In genomic region chr7:50621932-50622587, GRCh38 we compare ENCODE assay signal across 16 cellular contexts. TPM values are rescaled to one million over a fixed set of nuclear protein-coding genes. Genes with fewer than 3 reads are reported as not detected.
"Had no signal": no experiment of that assay in that cellular context is flagged by ENCODE, and none has a peak within 500 bp of the region (broad histone marks: within the 10 kb centered on the region; RNA-seq: fewer than 3 reads in every experiment).

No MANE protein-coding gene starts in this region.

- H3K4me1 Mint-ChIP-seq: activated B cell treated with CpG ODN at 0.5 μM for 24 hours; activated naive CD8-positive, alpha-beta T cell treated with anti-CD3 and anti-CD28 coated beads, Interleukin-2, amount 10 ng/mL, durations not matched to agents 7 days and 5 days had no signal

- H3K9me3 ChIP-seq: psoas muscle, suprapubic skin, upper lobe of left lung had no signal

- H3K4me1 ChIP-seq: suprapubic skin, upper lobe of left lung had no signal

- H3K36me3 Mint-ChIP-seq: activated naive CD8-positive, alpha-beta T cell treated with anti-CD3 and anti-CD28 coated beads, Interleukin-2, amount 10 ng/mL, durations not matched to agents 7 days and 5 days; natural killer cell treated with Interleukin-12 subunit alpha and Interleukin-12 subunit beta and Interleukin-15 and Interleukin-18, amount 100 ng/mL, for 72 hours had no signal

- H3K4me3 ChIP-seq: psoas muscle, suprapubic skin, upper lobe of left lung had no signal

- ATAC-seq: natural killer cell treated with Interleukin-12 subunit alpha and Interleukin-12 subunit beta and Interleukin-15 and Interleukin-18, amount 100 ng/mL, for 72 hours; sciatic nerve had no signal

- H3K9me3 Mint-ChIP-seq: activated B cell treated with CpG ODN at 0.5 μM for 24 hours; activated naive CD8-positive, alpha-beta T cell treated with anti-CD3 and anti-CD28 coated beads, Interleukin-2, amount 10 ng/mL, durations not matched to agents 7 days and 5 days; natural killer cell treated with Interleukin-12 subunit alpha and Interleukin-12 subunit beta and Interleukin-15 and Interleukin-18, amount 100 ng/mL, for 72 hours; stimulated activated naive CD8-positive, alpha-beta T cell treated with anti-CD3 and anti-CD28 coated beads, Interleukin-15, Interleukin-2, amounts not matched to agents 100 ng/mL and 50 ng/mL, for 24 hours had no signal

- H3K27me3 ChIP-seq: suprapubic skin, upper lobe of left lung had no signal

- H3K27me3 Mint-ChIP-seq: stimulated activated naive CD8-positive, alpha-beta T cell treated with anti-CD3 and anti-CD28 coated beads, Interleukin-15, Interleukin-2, amounts not matched to agents 100 ng/mL and 50 ng/mL, for 24 hours had no signal

- H3K27ac Mint-ChIP-seq: activated B cell treated with CpG ODN at 0.5 μM for 24 hours; activated naive CD8-positive, alpha-beta T cell treated with anti-CD3 and anti-CD28 coated beads, Interleukin-2, amount 10 ng/mL, durations not matched to agents 7 days and 5 days; natural killer cell treated with Interleukin-12 subunit alpha and Interleukin-12 subunit beta and Interleukin-15 and Interleukin-18, amount 100 ng/mL, for 72 hours; stimulated activated naive CD8-positive, alpha-beta T cell treated with anti-CD3 and anti-CD28 coated beads, Interleukin-15, Interleukin-2, amounts not matched to agents 100 ng/mL and 50 ng/mL, for 24 hours had no signal

- H3K4me3 Mint-ChIP-seq: activated B cell treated with CpG ODN at 0.5 μM for 24 hours; activated naive CD8-positive, alpha-beta T cell treated with anti-CD3 and anti-CD28 coated beads, Interleukin-2, amount 10 ng/mL, durations not matched to agents 7 days and 5 days; natural killer cell treated with Interleukin-12 subunit alpha and Interleukin-12 subunit beta and Interleukin-15 and Interleukin-18, amount 100 ng/mL, for 72 hours; stimulated activated naive CD8-positive, alpha-beta T cell treated with anti-CD3 and anti-CD28 coated beads, Interleukin-15, Interleukin-2, amounts not matched to agents 100 ng/mL and 50 ng/mL, for 24 hours had no signal

- DNase-seq: activated B cell treated with CpG ODN at 0.5 μM for 24 hours; activated CD4-positive, alpha-beta T cell treated with anti-CD3 and anti-CD28 coated beads, Interleukin-2, amount 50 U/mL, for 1 hour; activated CD8-positive, alpha-beta memory T cell treated with anti-CD3 and anti-CD28 coated beads for 24 hours; activated naive CD8-positive, alpha-beta T cell treated with anti-CD3 and anti-CD28 coated beads, Interleukin-2, amount 10 ng/mL, durations not matched to agents 7 days and 5 days; anterior cingulate cortex; caudate nucleus; hypothalamus; kidney; psoas muscle; SW 1271; upper lobe of left lung had no signal

- H3K27ac ChIP-seq: psoas muscle, suprapubic skin had no signal

RNA-seq across cellular contexts. Expression of gene DDC, which starts 56.9 kb away (rescaled TPM):
- total RNA-seq: activated B cell treated with CpG ODN at 0.5 μM for 24 hours; activated naive CD8-positive, alpha-beta T cell treated with anti-CD3 and anti-CD28 coated beads, Interleukin-2, amount 10 ng/mL, durations not matched to agents 7 days and 5 days; natural killer cell treated with Interleukin-12 subunit alpha and Interleukin-12 subunit beta and Interleukin-15 and Interleukin-18, amount 100 ng/mL, for 72 hours; sciatic nerve; T-helper 2 cell treated with Interferon-gamma antibody and Interleukin-4, amounts not matched to agents 100 ng/mL and 5 ng/mL, for 36 hours had no signal
